25 cellular contexts compared by ENCODE assay signal in the genomic region with DNA sequence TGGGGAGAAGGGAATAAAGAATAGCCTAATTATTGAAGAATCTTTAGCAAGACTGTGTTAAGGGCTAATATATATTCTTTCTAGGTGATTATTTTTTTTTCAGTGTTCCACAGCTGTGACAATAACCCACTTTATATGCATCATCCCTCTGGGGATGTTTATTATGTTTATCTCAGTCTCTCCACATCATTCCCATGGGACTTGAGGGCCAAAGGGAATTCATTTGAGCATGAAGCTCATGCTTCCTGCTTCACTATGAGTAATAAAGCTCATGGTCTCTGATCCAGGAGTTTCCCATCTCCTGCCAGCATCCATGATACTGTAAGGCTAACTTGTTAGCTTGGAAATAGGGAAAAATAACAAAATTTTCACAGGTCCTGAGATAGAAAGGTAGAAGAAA.
A peak's percentile ranks its signal among the peaks of the same experiment; 100 is the strongest.
DNase-seq lines count a peak whose midpoint lies in the region; TF ChIP-seq lines count a peak whose summit lies in the region.
"Had no signal": no experiment of that assay in that cellular context is flagged by ENCODE, and none has a peak within 500 bp of the region (broad histone marks: within the 10 kb centered on the region; RNA-seq: fewer than 3 reads in every experiment).

No MANE protein-coding gene starts in this region.

- no peak overlapping the region for H4K8ac ChIP-seq in mesendoderm (ENCODE audit: low read depth, low read length)

- H2BK15ac ChIP-seq in mesendoderm (replicated peaks; ENCODE audit: low read depth) = no peak overlapping the region

- H3K79me2 ChIP-seq in smooth muscle cell (ENCODE audit: low read depth) = no peaks in the 10 kb centered on the region
- no peaks in the 10 kb centered on the region for H3K79me2 ChIP-seq in mesendoderm (ENCODE audit: control insufficient read depth, insufficient read depth, low read length)

- no peak overlapping the region for H3K18ac ChIP-seq in mesendoderm (ENCODE audit: low read length)

- H2AFZ ChIP-seq in smooth muscle cell (ENCODE audit: low read depth) = no peak overlapping the region
- H2AFZ ChIP-seq: GM23338 had no signal

- H3F3A ChIP-seq in smooth muscle cell (ENCODE audit: low read depth) = no peaks in the 10 kb centered on the region

- peaks cover 9% of the 10 kb centered on the region for H3K4me1 ChIP-seq in smooth muscle cell (ENCODE audit: low read depth)
- no peaks in the 10 kb centered on the region for H3K4me1 ChIP-seq in mesendoderm (ENCODE audit: control insufficient read depth, low read depth, low read length)
- H3K4me1 ChIP-seq: BE2C, HAP-1, Peyer's patch had no signal

- H3K4me2 ChIP-seq in smooth muscle cell = peak overlapping the region; percentile 76
- no peak overlapping the region for H3K4me2 ChIP-seq in mesendoderm (ENCODE audit: low read length)
- H3K4me2 ChIP-seq: GM23338 had no signal

- H3K36me3 ChIP-seq in SK-N-MC (ENCODE audit: insufficient read depth, low read length) = no peaks in the 10 kb centered on the region
- no peaks in the 10 kb centered on the region for H3K36me3 ChIP-seq in smooth muscle cell (ENCODE audit: low read depth)
- no peaks in the 10 kb centered on the region for H3K36me3 ChIP-seq in mesendoderm (ENCODE audit: control insufficient read depth, insufficient read depth, low read length)
- H3K36me3 ChIP-seq: BE2C, HAP-1, Peyer's patch had no signal

- H3K27me3 ChIP-seq in smooth muscle cell (ENCODE audit: low read depth) = no peaks in the 10 kb centered on the region
- H3K27me3 ChIP-seq in mesendoderm (ENCODE audit: insufficient read depth, low read length, poor library complexity) = no peaks in the 10 kb centered on the region
- H3K27me3 ChIP-seq: BE2C, Peyer's patch had no signal

- no peak overlapping the region for H3K4ac ChIP-seq in mesendoderm (ENCODE audit: low read depth, low read length)

- peak overlapping the region; percentile 72 for H3K27ac ChIP-seq in SK-N-MC
- peak overlapping the region; percentile 69 for H3K27ac ChIP-seq in smooth muscle cell (ENCODE audit: low read depth)
- no peak overlapping the region for H3K27ac ChIP-seq in coronary artery
- no peak overlapping the region for H3K27ac ChIP-seq in mesendoderm (ENCODE audit: low read depth, low read length)
- H3K27ac ChIP-seq: 22Rv1, Peyer's patch had no signal

- H3K56ac ChIP-seq in mesendoderm (ENCODE audit: low read length) = no peak overlapping the region

- no peaks in the 10 kb centered on the region for H3K9me3 ChIP-seq in SK-N-MC (ENCODE audit: low read depth, low read length)
- no peaks in the 10 kb centered on the region for H3K9me3 ChIP-seq in smooth muscle cell (replicated peaks; ENCODE audit: low read depth)
- H3K9me3 ChIP-seq: BE2C, HAP-1, Peyer's patch had no signal

- no peak overlapping the region for H4K5ac ChIP-seq in mesendoderm (ENCODE audit: low read length)

- H3K9ac ChIP-seq in SK-N-MC (ENCODE audit: insufficient read length) (no peak overlapping the region), smooth muscle cell (ENCODE audit: low read depth) (no peak overlapping the region), mesendoderm (ENCODE audit: low read length) (no peak overlapping the region)

- TF ChIP-seq CTCF in smooth muscle cell (IDR thresholded peaks at IDR 0.05; ENCODE audit: borderline replicate concordance, insufficient read depth, poor library complexity, severe bottlenecking) (no peak), coronary artery (IDR thresholded peaks at IDR 0.05) (no peak)

- H3K4me3 ChIP-seq in SK-N-MC = peak overlapping the region; percentile 10; the same call in 1 of the 2 replicates
- no peak overlapping the region for H3K4me3 ChIP-seq in smooth muscle cell
- no peak overlapping the region for H3K4me3 ChIP-seq in coronary artery
- H3K4me3 ChIP-seq in mesendoderm (ENCODE audit: low read length) = no peak overlapping the region
- H3K4me3 ChIP-seq: GM23338, HAP-1, Peyer's patch had no signal

- H2AK5ac ChIP-seq in mesendoderm (ENCODE audit: low read length) = no peak overlapping the region

- no peak overlapping the region for H2BK120ac ChIP-seq in mesendoderm (ENCODE audit: low read depth, low read length)

- no peak overlapping the region for H3K23ac ChIP-seq in mesendoderm (ENCODE audit: low read length)

- H3K79me1 ChIP-seq in mesendoderm (ENCODE audit: low read length) = no peaks in the 10 kb centered on the region

- H2BK5ac ChIP-seq in mesendoderm (ENCODE audit: low read length) = no peak overlapping the region

- H4K20me1 ChIP-seq in smooth muscle cell (ENCODE audit: low read depth) = no peaks in the 10 kb centered on the region

- peak; percentile 29 for DNase-seq in DMS53 (lab: John Stamatoyannopoulos, UW)
- no peak for DNase-seq in DMS53 treated with DMSO at 0.1 percent for 48 hours (lab: John Stamatoyannopoulos, UW; ENCODE audit: unreplicated experiment)
- DNase-seq in M059J (ENCODE audit: low read depth) = peak; percentile 3
- DNase-seq in SK-N-MC (ENCODE audit: low read depth, low spot score) = no peak
- DNase-seq in smooth muscle cell (lab: John Stamatoyannopoulos, UW; ENCODE audit: unreplicated experiment) = no peak
- no peak for DNase-seq in iPS-NIHi7 (ENCODE audit: extremely low spot score)
- no peak for DNase-seq in coronary artery (ENCODE audit: low spot score)
- DNase-seq in mesendoderm = no peak
- DNase-seq: ACHN; BE2C; CD4-positive, CD25-positive, alpha-beta regulatory T cell; DMS153; HFFc6; IMR-90; KG1; NCI-H1092 treated with DMSO at 0.1 percent for 48 hours; NCI-H1436; NCI-H187; NCI-H2107; NCI-H524 treated with DMSO at 0.1 percent for 48 hours; Peyer's patch; SHP77 treated with DMSO at 0.1 percent for 48 hours had no signal

Comparison
In these comparisons a context has a peak if more than half of its experiments do, and no peak if none do; other contexts are left out.
1. DNase-seq: peak in DMS53 (single experiment) and M059J (single experiment); none in DMS53 treated with DMSO at 0.1 percent for 48 hours (single experiment), SK-N-MC (single experiment), smooth muscle cell (single experiment), iPS-NIHi7 (single experiment), coronary artery (single experiment) and mesendoderm (single experiment).
2. H3K27ac ChIP-seq: peak in SK-N-MC (single experiment) and smooth muscle cell (single experiment); none in coronary artery (0 of 2) and mesendoderm (single experiment).